17 cellular contexts compared by ENCODE assay signal in the genomic region with DNA sequence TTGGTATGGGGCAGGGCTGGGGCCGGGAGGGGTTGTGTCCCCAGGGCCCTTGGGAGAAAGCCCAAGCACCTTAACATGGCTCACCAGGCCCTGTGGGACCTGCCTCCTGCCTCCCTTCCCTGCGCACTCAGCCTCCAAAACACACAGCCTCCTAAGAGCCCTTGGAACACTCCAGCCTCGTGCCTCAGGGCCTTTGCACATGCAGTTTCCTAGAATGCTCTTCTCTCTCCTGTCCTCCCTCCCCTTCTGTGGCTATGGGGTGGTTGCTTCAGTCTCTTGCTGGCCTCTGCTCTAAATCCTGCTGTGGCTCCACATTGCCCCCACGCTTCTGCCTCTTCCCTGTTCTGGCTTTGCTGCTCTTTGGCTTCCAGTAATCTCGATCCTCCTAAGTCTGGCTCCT. TPM values are rescaled to one million over a fixed set of nuclear protein-coding genes. Genes with fewer than 3 reads are reported as not detected.
A peak's percentile ranks its signal among the peaks of the same experiment; 100 is the strongest.
DNase-seq lines count a peak whose midpoint lies in the region; ATAC-seq and TF ChIP-seq lines count a peak whose summit lies in the region.
"Had no signal": no experiment of that assay in that cellular context is flagged by ENCODE, and none has a peak within 500 bp of the region (broad histone marks: within the 10 kb centered on the region; RNA-seq: fewer than 3 reads in every experiment).

No MANE protein-coding gene starts in this region.

- no peaks in the 10 kb centered on the region for H3K27me3 Mint-ChIP-seq in activated T-helper 17 cell treated with anti-CD3 and anti-CD28 coated beads, Interleukin-2, amount 50 U/mL, for 72 hours
- no peaks in the 10 kb centered on the region for H3K27me3 Mint-ChIP-seq in stimulated activated memory B cell treated with anti-CD40 and anti-IgM and Interleukin-4, amounts not matched to agents 10 μg/mL and 1 μg/mL and 100 μg/mL, for 72 hours

- no peaks in the 10 kb centered on the region for H4K20me1 ChIP-seq in hepatocyte (ENCODE audit: insufficient read depth, poor library complexity, severe bottlenecking)

- no peak overlapping the region for H3K4me2 ChIP-seq in hepatocyte
- H3K4me2 ChIP-seq: A549 had no signal

- no peak for DNase-seq in coronary artery (ENCODE audit: low spot score)
- DNase-seq in iPS-NIHi7 (ENCODE audit: extremely low spot score) = peak; percentile 2
- no peak for DNase-seq in tibial artery
- DNase-seq in hepatocyte (ENCODE audit: low spot score) = no peak
- DNase-seq in central memory CD4-positive, alpha-beta T cell = no peak
- DNase-seq: BE2C; CD4-positive, alpha-beta memory T cell; DMS79; GOT3; H9 had no signal

- H3K9me3 ChIP-seq in tibial artery (no peaks in the 10 kb centered on the region), hepatocyte (ENCODE audit: low read depth) (no peaks in the 10 kb centered on the region)
- H3K9me3 ChIP-seq: BE2C had no signal

- H3K36me3 Mint-ChIP-seq in activated T-helper 17 cell treated with anti-CD3 and anti-CD28 coated beads, Interleukin-2, amount 50 U/mL, for 72 hours (ENCODE audit: low read depth) = no peaks in the 10 kb centered on the region
- H3K36me3 Mint-ChIP-seq in stimulated activated memory B cell treated with anti-CD40 and anti-IgM and Interleukin-4, amounts not matched to agents 10 μg/mL and 1 μg/mL and 100 μg/mL, for 72 hours = no peaks in the 10 kb centered on the region

- intact Hi-C loops in tibial artery (cut with DNase I; ENCODE audit: low total_unique reads) = no loop called here

- no peak for ATAC-seq in activated T-helper 17 cell treated with anti-CD3 and anti-CD28 coated beads, Interleukin-2, amount 50 U/mL, for 72 hours (replicated peaks)
- ATAC-seq in stimulated activated memory B cell treated with anti-CD40 and anti-IgM and Interleukin-4, amounts not matched to agents 10 μg/mL and 1 μg/mL and 100 μg/mL, for 72 hours = no peak
- ATAC-seq: GM12878 had no signal

- no peak overlapping the region for H3K4me3 Mint-ChIP-seq in activated T-helper 17 cell treated with anti-CD3 and anti-CD28 coated beads, Interleukin-2, amount 50 U/mL, for 72 hours
- no peak overlapping the region for H3K4me3 Mint-ChIP-seq in stimulated activated memory B cell treated with anti-CD40 and anti-IgM and Interleukin-4, amounts not matched to agents 10 μg/mL and 1 μg/mL and 100 μg/mL, for 72 hours
- H3K4me3 Mint-ChIP-seq: CD4-positive, alpha-beta memory T cell; H9 had no signal

- TF ChIP-seq CTCF in coronary artery (IDR thresholded peaks at IDR 0.05) (no peak), tibial artery (IDR thresholded peaks at IDR 0.05) (no peak), hepatocyte (IDR thresholded peaks at IDR 0.05; ENCODE audit: poor library complexity) (no peak)

- H3K4me1 Mint-ChIP-seq in activated T-helper 17 cell treated with anti-CD3 and anti-CD28 coated beads, Interleukin-2, amount 50 U/mL, for 72 hours = no peaks in the 10 kb centered on the region
- no peaks in the 10 kb centered on the region for H3K4me1 Mint-ChIP-seq in stimulated activated memory B cell treated with anti-CD40 and anti-IgM and Interleukin-4, amounts not matched to agents 10 μg/mL and 1 μg/mL and 100 μg/mL, for 72 hours
- H3K4me1 Mint-ChIP-seq: CD4-positive, alpha-beta memory T cell; H9 had no signal

- H3K4me1 ChIP-seq in tibial artery = peaks cover 0 to 44% (median 20%) of the 10 kb centered on the region in 4 donors
- H3K4me1 ChIP-seq in hepatocyte (ENCODE audit: insufficient read depth) = no peaks in the 10 kb centered on the region
- H3K4me1 ChIP-seq: A549, BE2C had no signal

- peak overlapping the region; percentile 37 for H3K27ac Mint-ChIP-seq in activated T-helper 17 cell treated with anti-CD3 and anti-CD28 coated beads, Interleukin-2, amount 50 U/mL, for 72 hours
- no peak overlapping the region for H3K27ac Mint-ChIP-seq in stimulated activated memory B cell treated with anti-CD40 and anti-IgM and Interleukin-4, amounts not matched to agents 10 μg/mL and 1 μg/mL and 100 μg/mL, for 72 hours
- H3K27ac Mint-ChIP-seq: CD4-positive, alpha-beta memory T cell had no signal

- no peaks in the 10 kb centered on the region for H3K9me2 ChIP-seq in hepatocyte (replicated peaks; ENCODE audit: insufficient read depth)

- no peak overlapping the region for H2AFZ ChIP-seq in hepatocyte

- H3K36me3 ChIP-seq in tibial artery = peaks cover 66 to 84% (median 73%) of the 10 kb centered on the region in 3 donors
- H3K36me3 ChIP-seq in hepatocyte (replicated peaks; ENCODE audit: insufficient read depth, low read depth) = peaks cover 3% of the 10 kb centered on the region
- H3K36me3 ChIP-seq: BE2C had no signal

- whole genome bisulfite sequencing in hepatocyte (ENCODE audit: low lambda C conversion rate, missing lambda C conversion rate) = 100% methylated on average over 5 of the region's 5 CpGs

- H3K4me3 ChIP-seq in coronary artery = no peak overlapping the region
- H3K4me3 ChIP-seq in tibial artery = no peak overlapping the region
- no peak overlapping the region for H3K4me3 ChIP-seq in hepatocyte
- H3K4me3 ChIP-seq: A549, GM12878 had no signal

- no peaks in the 10 kb centered on the region for H3K9me3 Mint-ChIP-seq in activated T-helper 17 cell treated with anti-CD3 and anti-CD28 coated beads, Interleukin-2, amount 50 U/mL, for 72 hours
- H3K9me3 Mint-ChIP-seq in stimulated activated memory B cell treated with anti-CD40 and anti-IgM and Interleukin-4, amounts not matched to agents 10 μg/mL and 1 μg/mL and 100 μg/mL, for 72 hours = peaks cover 7% of the 10 kb centered on the region

- H3K27ac ChIP-seq in coronary artery (peak overlapping the region; percentile 55 to 83), tibial artery (peak overlapping the region; percentile 69 to 77), hepatocyte (no peak overlapping the region)
- H3K27ac ChIP-seq: A549, C4-2B had no signal

- H3K79me2 ChIP-seq in hepatocyte = no peaks in the 10 kb centered on the region

- no peaks in the 10 kb centered on the region for H3K27me3 ChIP-seq in tibial artery
- no peaks in the 10 kb centered on the region for H3K27me3 ChIP-seq in hepatocyte
- H3K27me3 ChIP-seq: BE2C had no signal

RNA-seq across cellular contexts. Expression of a gene that starts 23.7 kb away (rescaled TPM):
- not detected for total RNA-seq in activated T-helper 17 cell treated with anti-CD3 and anti-CD28 coated beads, Interleukin-2, amount 50 U/mL, for 72 hours
- total RNA-seq in hepatocyte = 54.6 and 56.8 TPM in 2 replicates
- 145 and 149 TPM in 2 replicates for polyA plus RNA-seq in hepatocyte
- total RNA-seq: CD4-positive, alpha-beta memory T cell; G401; HT1080 had no signal
- polyA plus RNA-seq: A549; CD4-positive, alpha-beta memory T cell had no signal

RNA-seq across cellular contexts. Expression of a gene that starts 26.3 kb away (rescaled TPM):
- total RNA-seq in activated T-helper 17 cell treated with anti-CD3 and anti-CD28 coated beads, Interleukin-2, amount 50 U/mL, for 72 hours = 100 to 1,000 TPM in 1 of 2 donors, 10 to 100 TPM in 1; 60.0 to 127 TPM
- 48.6 and 51.2 TPM in 2 replicates for total RNA-seq in hepatocyte
- 67.6 and 68.8 TPM in 2 replicates for polyA plus RNA-seq in hepatocyte

Comparison
In these comparisons a context has a peak if more than half of its experiments do, and no peak if none do; other contexts are left out.
1. RNA of a gene that starts 23.7 kb away (total RNA-seq): 54.6 to 56.8 TPM in hepatocyte; not detected in activated T-helper 17 cell treated with anti-CD3 and anti-CD28 coated beads, Interleukin-2, amount 50 U/mL, for 72 hours; every median in the first group is over 10 times any median in the second.